14 cellular contexts compared by ENCODE assay signal in the genomic region with DNA sequence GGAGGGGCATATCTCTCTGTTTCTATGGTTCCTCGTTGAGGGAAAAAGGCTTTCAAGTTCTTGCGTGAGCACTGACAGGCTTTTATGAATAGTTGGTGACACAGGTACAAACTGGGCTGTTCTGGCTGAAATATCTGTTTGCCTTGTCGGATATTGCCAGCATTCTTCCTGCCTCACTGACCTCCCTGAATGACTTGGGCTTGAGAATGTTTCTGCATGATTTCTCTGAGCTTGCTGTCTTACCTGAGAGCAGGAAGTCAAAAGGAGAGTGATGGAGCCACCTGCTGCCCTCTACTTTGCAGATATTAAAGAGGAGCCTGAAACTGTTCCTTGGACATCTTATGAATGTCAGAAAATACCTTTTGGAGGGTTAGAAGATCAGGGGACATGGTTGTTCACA. TPM values are rescaled to one million over a fixed set of nuclear protein-coding genes. Genes with fewer than 3 reads are reported as not detected.
DNase-seq lines count a peak whose midpoint lies in the region; ATAC-seq, FAIRE-seq and TF ChIP-seq lines count a peak whose summit lies in the region.
"Had no signal": no experiment of that assay in that cellular context is flagged by ENCODE, and none has a peak within 500 bp of the region (broad histone marks: within the 10 kb centered on the region; RNA-seq: fewer than 3 reads in every experiment).

No MANE protein-coding gene starts in this region.

- no peaks in the 10 kb centered on the region for H3K79me1 ChIP-seq in H1 (ENCODE audit: low read depth, low read length)

- H3K27me3 ChIP-seq in H1 (replicated peaks in 1 of 4; ENCODE audit: control insufficient read depth in 3 of 4, extremely low read depth in 1 of 4, insufficient read depth in 3 of 4, low read length in 3 of 4) (no peaks in the 10 kb centered on the region), muscle layer of duodenum (ENCODE audit: low read depth, low read length) (no peaks in the 10 kb centered on the region)
- peaks cover 9% of the 10 kb centered on the region for H3K27me3 ChIP-seq in CD4-positive, alpha-beta T cell (ENCODE audit: control insufficient read depth, insufficient read depth, low read length)

- CTCF ChIA-PET in H1 (lab: Charles Lee; ENCODE audit: partially characterized antibody): interaction anchor here (0.5 to 6.6 kb wide), 6 partner anchors 16 to 87 kb away, joined by 3 to 39 read pairs (median 4); no protein-coding TSS in a partner anchor
- CTCF ChIA-PET in CD4-positive, alpha-beta T cell (lab: Charles Lee): interaction anchor here (0.6 kb wide), 1 partner anchor 22 kb away, joined by 3 read pairs; no protein-coding TSS in a partner anchor

- peaks cover 30% of the 10 kb centered on the region for H3K27me3 Mint-ChIP-seq in CD4-positive, alpha-beta T cell

- no peak overlapping the region for H3K4me3 Mint-ChIP-seq in CD4-positive, alpha-beta T cell
- H3K4me3 Mint-ChIP-seq: stimulated activated naive CD8-positive, alpha-beta T cell treated with anti-CD3 and anti-CD28 coated beads, Interleukin-15, amount 100 ng/mL, for 72 hours had no signal

- H2AK5ac ChIP-seq in H1 (ENCODE audit: low read depth, low read length): no peak overlapping the region

- H2BK20ac ChIP-seq in H1 (ENCODE audit: low read length): no peak overlapping the region

- H2BK5ac ChIP-seq in H1 (ENCODE audit: low read depth, low read length): no peak overlapping the region

- H3K56ac ChIP-seq in H1 (replicated peaks; ENCODE audit: insufficient read length, low read depth, low read length): no peak overlapping the region

- intact Hi-C loops in CD4-positive, alpha-beta T cell (cut with DNase I, micrococcal nuclease): no loop called here

- H3K9ac ChIP-seq in H1 (replicated peaks in 1 of 4; ENCODE audit: extremely low read depth in 1 of 4, low read depth in 3 of 4, low read length in 3 of 4): no peak overlapping the region

- H4K8ac ChIP-seq in H1 (ENCODE audit: extremely low read depth, insufficient read depth, low read length): no peak overlapping the region

- H3K9me3 Mint-ChIP-seq in CD4-positive, alpha-beta T cell: no peaks in the 10 kb centered on the region

- no peak overlapping the region for H3K18ac ChIP-seq in H1 (ENCODE audit: extremely low read depth, low read length)

- H4K5ac ChIP-seq in H1 (ENCODE audit: insufficient read length, low read depth, low read length): no peak overlapping the region

- H3K36me3 Mint-ChIP-seq in CD4-positive, alpha-beta T cell (ENCODE audit: low read depth): no peaks in the 10 kb centered on the region

- H3K4me1 ChIP-seq in H1 (replicated peaks in 1 of 4; ENCODE audit: control insufficient read depth in 3 of 4, insufficient read depth in 4 of 4, low read length in 3 of 4): no peaks in the 10 kb centered on the region
- H3K4me1 ChIP-seq in muscle layer of duodenum (ENCODE audit: control insufficient read depth in 1 of 2, insufficient read depth in 2 of 2, low read length in 2 of 2): no peaks in the 10 kb centered on the region

- FAIRE-seq in H1 (lab: Jason Lieb, UNC): no peak

- H3K4ac ChIP-seq in H1 (replicated peaks; ENCODE audit: insufficient read length, low read depth, low read length): no peak overlapping the region

- H3K4me2 ChIP-seq in H1 (ENCODE audit: insufficient read depth in 1 of 2, low read depth in 2 of 2, low read length in 2 of 2): no peak overlapping the region

- H3K79me2 ChIP-seq in H1 (ENCODE audit: control insufficient read depth in 1 of 2, insufficient read depth in 2 of 2, low read length in 2 of 2): no peaks in the 10 kb centered on the region

- H4K20me1 ChIP-seq in H1 (replicated peaks in 1 of 2; ENCODE audit: control insufficient read depth in 1 of 2, insufficient read depth in 2 of 2, low read length in 2 of 2): no peaks in the 10 kb centered on the region

- no peak overlapping the region for H2AFZ ChIP-seq in H1 (ENCODE audit: low read length)

- no peak overlapping the region for H3K27ac Mint-ChIP-seq in CD4-positive, alpha-beta T cell
- H3K27ac Mint-ChIP-seq: stimulated activated naive CD8-positive, alpha-beta T cell treated with anti-CD3 and anti-CD28 coated beads, Interleukin-15, amount 100 ng/mL, for 72 hours had no signal

- peaks cover 10% of the 10 kb centered on the region for H3K4me1 Mint-ChIP-seq in CD4-positive, alpha-beta T cell (ENCODE audit: low read depth)

- DNase-seq in DMS79 (lab: John Stamatoyannopoulos, UW) (peak; percentile 80), NCI-H2029 treated with DMSO at 0.1 percent for 48 hours (lab: John Stamatoyannopoulos, UW) (peak; percentile 5), H1 (ENCODE audit: low read depth in 1 of 2, low spot score in 2 of 2) (no peak), iPS-NIHi7 (ENCODE audit: extremely low spot score) (no peak)
- no peak for DNase-seq in CD4-positive, alpha-beta T cell
- DNase-seq: activated T-cell treated with anti-CD3 and anti-CD28 coated beads, Interleukin-2, amount 50 U/mL, for 48 hours; C1 segment of cervical spinal cord; MM.1S; NCI-H446 treated with DMSO at 0.1 percent for 48 hours; SHP77; stimulated activated naive CD8-positive, alpha-beta T cell treated with anti-CD3 and anti-CD28 coated beads, Interleukin-15, amount 100 ng/mL, for 72 hours had no signal

- H3K9me3 ChIP-seq in H1 (ENCODE audit: insufficient read depth in 2 of 2, low read depth in 1 of 2, low read length in 1 of 2) (no peaks in the 10 kb centered on the region), muscle layer of duodenum (ENCODE audit: control insufficient read depth in 1 of 2, low read length in 2 of 2) (no peaks in the 10 kb centered on the region)
- H3K9me3 ChIP-seq in CD4-positive, alpha-beta T cell (ENCODE audit: control insufficient read depth, low read length): no peaks in the 10 kb centered on the region

- H2BK15ac ChIP-seq in H1 (ENCODE audit: low read length): no peak overlapping the region

- TF ChIP-seq EP300 in H1 (IDR thresholded peaks at IDR 0.05; ENCODE audit: borderline replicate concordance in 1 of 2, low read depth in 2 of 2, low read length in 2 of 2): no peak

- peak; percentile 16 to 27; a peak in 1 of 4 replicates for TF ChIP-seq RAD21 in H1 (IDR thresholded peaks at IDR 0.05 in 1 of 2, conservative IDR thresholded peaks at IDR 0.05 in 1 of 2; ENCODE audit: low read depth in 2 of 2, low read length in 2 of 2)

- H2BK120ac ChIP-seq in H1 (replicated peaks; ENCODE audit: low read depth, low read length): no peak overlapping the region

- H4K91ac ChIP-seq in H1 (replicated peaks; ENCODE audit: insufficient read length, low read length): no peak overlapping the region

- H3K4me3 ChIP-seq in H1 (ENCODE audit: extremely low read depth in 1 of 4, insufficient read depth in 2 of 4, low read depth in 3 of 4, low read length in 4 of 4) (no peak overlapping the region), muscle layer of duodenum (ENCODE audit: low read depth in 1 of 2, low read length in 2 of 2) (peak overlapping the region in 1 of 2 donors; percentile 35)

- no peak overlapping the region for H2BK12ac ChIP-seq in H1 (ENCODE audit: low read depth, low read length)

- no peak for TF ChIP-seq POLR2A in H1 (IDR thresholded peaks at IDR 0.05; ENCODE audit: control extremely low read depth in 1 of 2, low read depth in 2 of 2, low read length in 2 of 2)

- no peak for TF ChIP-seq CTCF in H1 (IDR thresholded peaks at IDR 0.05; ENCODE audit: control extremely low read depth in 1 of 3, insufficient read depth in 1 of 3, low read depth in 1 of 3, low read length in 3 of 3)
- no peak for TF ChIP-seq CTCF in CD4-positive, alpha-beta T cell (IDR thresholded peaks at IDR 0.05)

- no peak overlapping the region for H3K27ac ChIP-seq in H1 (ENCODE audit: low read depth, low read length)
- H3K27ac ChIP-seq in muscle layer of duodenum (ENCODE audit: low read length): peak overlapping the region; percentile 55
- H3K27ac ChIP-seq in CD4-positive, alpha-beta T cell (ENCODE audit: low read depth, low read length): no peak overlapping the region

- WGBS in H1 (ENCODE audit: extremely low coverage in 1 of 2, insufficient coverage in 1 of 2, insufficient read length in 1 of 2, insufficient replicate concordance in 2 of 2, low coverage in 1 of 2, low lambda C conversion rate in 2 of 2, missing lambda C conversion rate in 1 of 2), 2 experiments: 91% methylated on average over 3 of the region's 3 CpGs; no CpG with 5 or more reads in 1 of the 2 experiments

- no peak for ATAC-seq in CD4-positive, alpha-beta T cell (ENCODE audit: poor library complexity)
- ATAC-seq in GM18873 (IDR thresholded peaks at IDR 0.05; ENCODE audit: low FRiP score, unreplicated experiment) (no peak), GM18909 (IDR thresholded peaks at IDR 0.05; ENCODE audit: poor library complexity, unreplicated experiment) (no peak)
- ATAC-seq: stimulated activated naive CD8-positive, alpha-beta T cell treated with anti-CD3 and anti-CD28 coated beads, Interleukin-15, amount 100 ng/mL, for 72 hours had no signal

- H3K36me3 ChIP-seq in H1 (ENCODE audit: control insufficient read depth in 2 of 4, insufficient read depth in 4 of 4, low read length in 3 of 4): no peaks in the 10 kb centered on the region
- no peaks in the 10 kb centered on the region for H3K36me3 ChIP-seq in muscle layer of duodenum (ENCODE audit: control insufficient read depth in 1 of 2, insufficient read depth in 2 of 2, low read length in 2 of 2)

- H3K23ac ChIP-seq in H1 (ENCODE audit: insufficient read length): no peak overlapping the region

- POLR2A ChIA-PET in H1 (lab: Charles Lee; ENCODE audit: partially characterized antibody): no interaction called here
- POLR2A ChIA-PET in CD4-positive, alpha-beta T cell (lab: Charles Lee): no interaction called here

- H3K23me2 ChIP-seq in H1 (ENCODE audit: low read depth, low read length): no peaks in the 10 kb centered on the region

- H3K14ac ChIP-seq in H1 (ENCODE audit: insufficient read length): no peak overlapping the region

RNA-seq across cellular contexts. Expression of a gene that starts 4.8 kb away (rescaled TPM):
- not detected in 2 replicates for total RNA-seq in H1 (2021; fragmentation: NEBNext Ultra II Directional; extraction: Animal tissue kit (Norgen Biotek cat#: 25700))
- not detected in 2 replicates for polyA plus RNA-seq in H1 (2011; rRNA removed)
- polyA plus RNA-seq in H1 (2011; cell fraction: cytosol; rRNA removed): not detected
- polyA plus RNA-seq in H1 (2011; cell fraction: nucleus; rRNA removed): not detected
- not detected in 4 replicates for polyA plus RNA-seq in H1 (2012, experiment 1 of 2)
- not detected for polyA plus RNA-seq in H1 (2012, experiment 2 of 2)
- not detected for polyA plus RNA-seq in H1 (2013, experiment 1 of 2)
- 0.02 TPM for polyA plus RNA-seq in H1 (2013, experiment 2 of 2)
- not detected in 2 replicates for polyA minus RNA-seq in H1 (2011; rRNA and poly(A)+ RNA removed)
- polyA minus RNA-seq in H1 (2011; cell fraction: cytosol; rRNA and poly(A)+ RNA removed): not detected
- not detected for polyA minus RNA-seq in H1 (2011; cell fraction: nucleus; rRNA and poly(A)+ RNA removed)
- not detected for total RNA-seq in CD4-positive, alpha-beta T cell

RNA-seq across cellular contexts. Expression of a gene that starts 40.9 kb away (rescaled TPM):
- 137 and 161 TPM in 2 replicates for total RNA-seq in H1 (2021; fragmentation: NEBNext Ultra II Directional; extraction: Animal tissue kit (Norgen Biotek cat#: 25700))
- polyA plus RNA-seq in H1 (2011; rRNA removed): 26.7 and 52.2 TPM in 2 replicates
- polyA plus RNA-seq in H1 (2011; cell fraction: cytosol; rRNA removed): 47.5 TPM
- polyA plus RNA-seq in H1 (2011; cell fraction: nucleus; rRNA removed): 43.7 TPM
- polyA plus RNA-seq in H1 (2012, experiment 1 of 2): 40.5 to 93.9 TPM (median 58.7 TPM) in 4 replicates
- polyA plus RNA-seq in H1 (2012, experiment 2 of 2): 39.4 TPM
- 240 TPM for polyA plus RNA-seq in H1 (2013, experiment 1 of 2)
- 234 TPM for polyA plus RNA-seq in H1 (2013, experiment 2 of 2)
- polyA minus RNA-seq in H1 (2011; rRNA and poly(A)+ RNA removed): 10.3 and 16.2 TPM in 2 replicates
- 12.6 TPM for polyA minus RNA-seq in H1 (2011; cell fraction: cytosol; rRNA and poly(A)+ RNA removed)
- 9.9 TPM for polyA minus RNA-seq in H1 (2011; cell fraction: nucleus; rRNA and poly(A)+ RNA removed)
- 10 to 100 TPM; 40.3 to 44.6 TPM for total RNA-seq in CD4-positive, alpha-beta T cell

Comparison
In these comparisons a context has a peak if more than half of its experiments do, and no peak if none do; other contexts are left out.
1. DNase-seq: peak in DMS79 (single experiment) and NCI-H2029 treated with DMSO at 0.1 percent for 48 hours (single experiment); none in H1 (0 of 2), CD4-positive, alpha-beta T cell (0 of 10) and iPS-NIHi7 (single experiment).